In the genomic region with DNA sequence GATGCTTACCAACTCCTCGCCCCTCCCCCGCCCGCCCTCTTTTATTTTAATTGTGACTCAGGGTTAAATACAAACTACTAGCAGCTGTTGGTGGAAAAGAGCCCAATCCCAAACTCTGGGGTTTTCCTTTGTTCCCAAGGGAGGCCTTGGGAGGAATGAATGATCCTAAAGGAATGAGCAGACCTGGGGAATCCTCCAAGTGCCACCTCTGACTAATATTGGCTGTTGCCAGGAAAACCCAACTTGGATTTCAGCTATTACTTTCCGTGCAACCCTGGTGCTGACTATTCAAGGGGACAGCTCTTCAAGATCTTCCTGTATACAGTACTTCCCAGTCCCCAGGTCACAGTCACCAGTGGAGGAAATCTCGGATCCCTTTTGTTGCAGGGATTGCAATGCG, we compare ENCODE assay signal across 9 cellular contexts. TPM values are rescaled to one million over a fixed set of nuclear protein-coding genes. Genes with fewer than 3 reads are reported as not detected.
DNase-seq lines count a peak whose midpoint lies in the region; ATAC-seq and TF ChIP-seq lines count a peak whose summit lies in the region.
"Had no signal": no experiment of that assay in that cellular context is flagged by ENCODE, and none has a peak within 500 bp of the region (broad histone marks: within the 10 kb centered on the region; RNA-seq: fewer than 3 reads in every experiment).

No MANE protein-coding gene starts in this region.

- DNase-seq in NCI-H460 (ENCODE audit: extremely low read depth, low read depth) (peak; percentile 94), dermis blood vessel endothelial cell (peak; percentile 78), omental fat pad (ENCODE audit: low spot score) (no peak), NCI-H1105 treated with DMSO at 0.1 percent for 48 hours (lab: John Stamatoyannopoulos, UW) (no peak), NOMO-1 treated with dmso at 0.1 percent for 144 hours (lab: John Stamatoyannopoulos, UW; ENCODE audit: unreplicated experiment) (no peak), KBM-7 (no peak)
- DNase-seq: midbrain had no signal

- H3K27me3 ChIP-seq in DOHH2 (ENCODE audit: control insufficient read depth, low read length): no peaks in the 10 kb centered on the region

- no peak overlapping the region for H3K4me3 ChIP-seq in DOHH2 (ENCODE audit: low read length)

- H4K20me1 ChIP-seq in DOHH2 (ENCODE audit: control insufficient read depth, insufficient read depth, low read depth, low read length): 0 out of 2 replicates have a peak, but pooled peaks cover 8% of the 10 kb centered on the region

- H3K36me3 ChIP-seq in DOHH2 (ENCODE audit: control insufficient read depth, low read length): peaks cover 15% of the 10 kb centered on the region

- no peak overlapping the region for H3K27ac ChIP-seq in DOHH2 (ENCODE audit: low read depth, low read length)

- peaks cover 41% of the 10 kb centered on the region for H3K79me2 ChIP-seq in DOHH2 (ENCODE audit: control insufficient read depth, low read length)

- no peaks in the 10 kb centered on the region for H3K9me3 ChIP-seq in DOHH2 (ENCODE audit: control insufficient read depth, insufficient read depth, low read length)

- peaks cover 13% of the 10 kb centered on the region for H3F3A ChIP-seq in DOHH2 (ENCODE audit: control insufficient read depth, insufficient read depth)

- no peak for TF ChIP-seq CTCF in DOHH2 (IDR thresholded peaks at IDR 0.05; ENCODE audit: low read depth, low read length, poor library complexity, severe bottlenecking)
- TF ChIP-seq CTCF in omental fat pad (IDR thresholded peaks at IDR 0.05): no peak

- ATAC-seq in omental fat pad (ENCODE audit: low FRiP score): peak; percentile 30
- no peak for ATAC-seq in HG02870 (IDR thresholded peaks at IDR 0.05; ENCODE audit: unreplicated experiment)

- H3K9me2 ChIP-seq in DOHH2 (replicated peaks; ENCODE audit: control insufficient read depth, low read length): no peaks in the 10 kb centered on the region

- H3K4me2 ChIP-seq in DOHH2 (ENCODE audit: low read length): peak overlapping the region; percentile 85; the same call in 1 of the 2 replicates

- in situ Hi-C loops in KBM-7 (cut with MboI; ENCODE audit: low pct_unique_long_range_greater_than_20kb, low sequenced_read_pairs): no loop called here

- peaks cover 55% of the 10 kb centered on the region for H3K4me1 ChIP-seq in DOHH2 (ENCODE audit: control insufficient read depth, low read length)

RNA-seq across cellular contexts. Expression of gene S100A10, which starts 1.3 kb away (rescaled TPM):
- 373 and 385 TPM in 2 replicates for total RNA-seq in NCI-H460 (2014; rRNA removed; shearing (Covaris generic))
- polyA plus RNA-seq in NCI-H460 (2014; cell fraction: nucleus; rRNA removed): 57.9 and 63.6 TPM in 2 replicates
- 148 and 239 TPM in 2 replicates for total RNA-seq in dermis blood vessel endothelial cell
- total RNA-seq in omental fat pad: 100 to 1,000 TPM; 127 to 351 (median 161) TPM

RNA-seq across cellular contexts. Expression of gene S100A11, which starts 41.8 kb away (rescaled TPM):
- 879 and 977 TPM in 2 replicates for total RNA-seq in NCI-H460 (2014; rRNA removed; shearing (Covaris generic))
- 216 and 287 TPM in 2 replicates for polyA plus RNA-seq in NCI-H460 (2014; cell fraction: nucleus; rRNA removed)
- 12.3 and 24.6 TPM in 2 replicates for total RNA-seq in dermis blood vessel endothelial cell
- 100 to 1,000 TPM; 211 to 389 (median 295) TPM for total RNA-seq in omental fat pad

Comparison
In these comparisons a context has a peak if more than half of its experiments do, and no peak if none do; other contexts are left out.
1. DNase-seq: peak in NCI-H460 (single experiment) and dermis blood vessel endothelial cell (single experiment); none in omental fat pad (single experiment), NCI-H1105 treated with DMSO at 0.1 percent for 48 hours (single experiment), NOMO-1 treated with dmso at 0.1 percent for 144 hours (single experiment) and KBM-7 (single experiment).